In the genomic region with DNA sequence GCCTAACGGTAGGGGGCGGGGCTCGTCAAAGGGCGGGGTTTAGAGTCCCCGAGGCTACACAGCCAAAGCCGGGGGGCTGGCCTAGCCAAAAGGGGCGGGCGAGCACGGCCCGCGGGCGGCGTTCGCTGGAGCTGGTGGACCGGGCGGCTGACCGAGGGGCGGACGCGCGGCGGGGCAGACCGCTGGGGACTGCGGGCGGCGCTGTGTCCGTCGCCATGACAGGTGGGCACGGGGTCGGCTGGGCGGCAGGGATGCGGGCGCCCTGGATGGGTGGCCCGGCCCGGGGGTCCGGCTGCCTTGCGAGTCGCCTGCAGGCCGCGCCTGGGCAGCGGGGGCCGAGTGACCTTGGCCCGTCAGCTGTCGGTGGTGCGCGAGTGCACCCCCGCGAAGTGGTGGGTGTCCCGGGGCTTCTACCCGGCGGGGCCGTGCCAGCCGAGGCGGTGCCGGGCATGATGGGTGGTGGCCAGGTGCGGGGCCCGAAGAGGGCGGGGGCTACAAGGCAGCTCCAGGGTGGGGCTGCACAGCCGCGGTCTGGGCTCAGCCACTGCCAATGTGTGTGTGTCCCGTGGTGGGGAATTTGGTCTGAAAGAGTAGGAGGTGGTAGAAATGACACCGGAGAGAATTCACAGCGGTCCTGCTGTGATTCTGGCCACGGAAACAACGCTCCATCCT, we compare ENCODE assay signal across 1 cellular context.
A peak's percentile ranks its signal among the peaks of the same experiment; 100 is the strongest.
TF ChIP-seq lines count a peak whose summit lies in the region.

Gene CARD19, plus strand, starts transcription at position 87 of the 672 bp plus-strand sequence. Its CDS starts 129 bp downstream, at position 216.

TF ChIP-seq in HEK293, 187 proteins besides CTCF, POLR2A, EP300 and RAD21 (continued from another document and continues in another):
- TF ChIP-seq, protein P1, sequence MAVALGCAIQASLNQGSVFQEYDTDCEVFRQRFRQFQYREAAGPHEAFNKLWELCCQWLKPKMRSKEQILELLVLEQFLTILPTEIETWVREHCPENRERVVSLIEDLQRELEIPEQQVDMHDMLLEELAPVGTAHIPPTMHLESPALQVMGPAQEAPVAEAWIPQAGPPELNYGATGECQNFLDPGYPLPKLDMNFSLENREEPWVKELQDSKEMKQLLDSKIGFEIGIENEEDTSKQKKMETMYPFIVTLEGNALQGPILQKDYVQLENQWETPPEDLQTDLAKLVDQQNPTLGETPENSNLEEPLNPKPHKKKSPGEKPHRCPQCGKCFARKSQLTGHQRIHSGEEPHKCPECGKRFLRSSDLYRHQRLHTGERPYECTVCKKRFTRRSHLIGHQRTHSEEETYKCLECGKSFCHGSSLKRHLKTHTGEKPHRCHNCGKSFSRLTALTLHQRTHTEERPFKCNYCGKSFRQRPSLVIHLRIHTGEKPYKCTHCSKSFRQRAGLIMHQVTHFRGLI (tag by site-specific recombination; IDR thresholded peaks at IDR 0.05): peak; percentile 29; the same call in 1 of the 2 replicates
- TF ChIP-seq, protein P2, sequence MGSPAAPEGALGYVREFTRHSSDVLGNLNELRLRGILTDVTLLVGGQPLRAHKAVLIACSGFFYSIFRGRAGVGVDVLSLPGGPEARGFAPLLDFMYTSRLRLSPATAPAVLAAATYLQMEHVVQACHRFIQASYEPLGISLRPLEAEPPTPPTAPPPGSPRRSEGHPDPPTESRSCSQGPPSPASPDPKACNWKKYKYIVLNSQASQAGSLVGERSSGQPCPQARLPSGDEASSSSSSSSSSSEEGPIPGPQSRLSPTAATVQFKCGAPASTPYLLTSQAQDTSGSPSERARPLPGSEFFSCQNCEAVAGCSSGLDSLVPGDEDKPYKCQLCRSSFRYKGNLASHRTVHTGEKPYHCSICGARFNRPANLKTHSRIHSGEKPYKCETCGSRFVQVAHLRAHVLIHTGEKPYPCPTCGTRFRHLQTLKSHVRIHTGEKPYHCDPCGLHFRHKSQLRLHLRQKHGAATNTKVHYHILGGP (tag by site-specific recombination; IDR thresholded peaks at IDR 0.05): no peak
- TF ChIP-seq ZSCAN18 (tag by site-specific recombination; IDR thresholded peaks at IDR 0.05) (no peak), ZNF660 (tag by site-specific recombination; IDR thresholded peaks at IDR 0.05) (no peak), ZNF843 (tag by site-specific recombination; IDR thresholded peaks at IDR 0.05) (0 out of 2 replicates have a peak, but pooled peaks have one; percentile 12), ZNF324 (tag by site-specific recombination; IDR thresholded peaks at IDR 0.05) (no peak), WT1 (tag by site-specific recombination; IDR thresholded peaks at IDR 0.05) (no peak), GLIS2 (tag by site-specific recombination; IDR thresholded peaks at IDR 0.05) (peak; percentile 77), ZNF121 (tag by site-specific recombination; IDR thresholded peaks at IDR 0.05) (0 out of 2 replicates have a peak, but pooled peaks have one; percentile 10), ZNF596 (tag by site-specific recombination; IDR thresholded peaks at IDR 0.05) (peak; percentile 36; the same call in 1 of the 2 replicates), ZNF423 (tag by site-specific recombination; IDR thresholded peaks at IDR 0.05) (no peak), TCF7L2 (IDR thresholded peaks at IDR 0.05; ENCODE audit: borderline replicate concordance, low read depth, low read length) (no peak), SCRT2 (tag by site-specific recombination; IDR thresholded peaks at IDR 0.05) (no peak), IKZF3 (tag by site-specific recombination; IDR thresholded peaks at IDR 0.05) (no peak), ZNF23 (tag by site-specific recombination; IDR thresholded peaks at IDR 0.05; ENCODE audit: borderline replicate concordance) (no peak), SP7 (tag by site-specific recombination; IDR thresholded peaks at IDR 0.05) (no peak), ZNF600 (tag by site-specific recombination; IDR thresholded peaks at IDR 0.05) (no peak), ZNF350 (tag by site-specific recombination; IDR thresholded peaks at IDR 0.05) (no peak), ZNF530 (tag by site-specific recombination; IDR thresholded peaks at IDR 0.05; ENCODE audit: low read depth) (no peak), BCL11A (tag by site-specific recombination; IDR thresholded peaks at IDR 0.05; ENCODE audit: low read depth) (no peak), SP3 (tag by site-specific recombination; IDR thresholded peaks at IDR 0.05) (0 out of 2 replicates have a peak, but pooled peaks have one; percentile 0), HIC1 (tag by site-specific recombination; IDR thresholded peaks at IDR 0.05) (peak; percentile 69; the same call in 1 of the 2 replicates), MYNN (tag by site-specific recombination; IDR thresholded peaks at IDR 0.05; ENCODE audit: borderline replicate concordance) (no peak), ZNF76 (tag by site-specific recombination; IDR thresholded peaks at IDR 0.05; ENCODE audit: borderline replicate concordance, low read depth) (peak; percentile 36; the same call in 1 of the 2 replicates), ZNF510 (tag by site-specific recombination; IDR thresholded peaks at IDR 0.05; ENCODE audit: insufficient replicate concordance) (no peak), ZNF473 (tag by site-specific recombination; IDR thresholded peaks at IDR 0.05) (no peak), ZNF548 (tag by site-specific recombination; IDR thresholded peaks at IDR 0.05) (no peak), ZNF138 (tag by site-specific recombination; IDR thresholded peaks at IDR 0.05; ENCODE audit: borderline replicate concordance) (no peak), ZNF768 (tag by site-specific recombination; IDR thresholded peaks at IDR 0.05) (no peak), ZNF132 (tag by site-specific recombination; IDR thresholded peaks at IDR 0.05; ENCODE audit: borderline replicate concordance) (no peak), ZNF514 (tag by site-specific recombination; IDR thresholded peaks at IDR 0.05) (no peak), KLF7 (tag by site-specific recombination; IDR thresholded peaks at IDR 0.05; ENCODE audit: borderline replicate concordance) (0 out of 2 replicates have a peak, but pooled peaks have one; percentile 37)
- TF ChIP-seq, protein P3, sequence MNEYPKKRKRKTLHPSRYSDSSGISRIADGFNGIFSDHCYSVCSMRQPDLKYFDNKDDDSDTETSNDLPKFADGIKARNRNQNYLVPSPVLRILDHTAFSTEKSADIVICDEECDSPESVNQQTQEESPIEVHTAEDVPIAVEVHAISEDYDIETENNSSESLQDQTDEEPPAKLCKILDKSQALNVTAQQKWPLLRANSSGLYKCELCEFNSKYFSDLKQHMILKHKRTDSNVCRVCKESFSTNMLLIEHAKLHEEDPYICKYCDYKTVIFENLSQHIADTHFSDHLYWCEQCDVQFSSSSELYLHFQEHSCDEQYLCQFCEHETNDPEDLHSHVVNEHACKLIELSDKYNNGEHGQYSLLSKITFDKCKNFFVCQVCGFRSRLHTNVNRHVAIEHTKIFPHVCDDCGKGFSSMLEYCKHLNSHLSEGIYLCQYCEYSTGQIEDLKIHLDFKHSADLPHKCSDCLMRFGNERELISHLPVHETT (tag by site-specific recombination; IDR thresholded peaks at IDR 0.05): no peak
- TF ChIP-seq, protein P4, sequence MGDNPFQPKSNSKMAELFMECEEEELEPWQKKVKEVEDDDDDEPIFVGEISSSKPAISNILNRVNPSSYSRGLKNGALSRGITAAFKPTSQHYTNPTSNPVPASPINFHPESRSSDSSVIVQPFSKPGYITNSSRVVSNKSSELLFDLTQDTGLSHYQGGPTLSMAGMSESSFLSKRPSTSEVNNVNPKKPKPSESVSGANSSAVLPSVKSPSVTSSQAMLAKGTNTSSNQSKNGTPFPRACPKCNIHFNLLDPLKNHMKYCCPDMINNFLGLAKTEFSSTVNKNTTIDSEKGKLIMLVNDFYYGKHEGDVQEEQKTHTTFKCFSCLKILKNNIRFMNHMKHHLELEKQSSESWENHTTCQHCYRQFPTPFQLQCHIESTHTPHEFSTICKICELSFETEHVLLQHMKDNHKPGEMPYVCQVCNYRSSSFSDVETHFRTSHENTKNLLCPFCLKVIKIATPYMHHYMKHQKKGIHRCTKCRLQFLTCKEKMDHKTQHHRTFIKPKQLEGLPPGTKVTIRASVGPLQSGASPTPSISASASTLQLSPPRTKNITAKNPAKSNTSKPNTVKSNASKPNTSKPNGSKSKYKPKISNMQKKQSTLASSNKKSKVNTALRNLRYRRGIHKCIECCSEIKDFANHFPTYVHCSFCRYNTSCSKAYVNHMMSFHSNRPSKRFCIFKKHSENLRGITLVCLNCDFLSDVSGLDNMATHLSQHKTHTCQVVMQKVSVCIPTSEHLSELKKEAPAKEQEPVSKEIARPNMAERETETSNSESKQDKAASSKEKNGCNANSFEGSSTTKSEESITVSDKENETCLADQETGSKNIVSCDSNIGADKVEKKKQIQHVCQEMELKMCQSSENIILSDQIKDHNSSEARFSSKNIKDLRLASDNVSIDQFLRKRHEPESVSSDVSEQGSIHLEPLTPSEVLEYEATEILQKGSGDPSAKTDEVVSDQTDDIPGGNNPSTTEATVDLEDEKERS (tag by site-specific recombination; IDR thresholded peaks at IDR 0.05): no peak
- TF ChIP-seq, protein P5, sequence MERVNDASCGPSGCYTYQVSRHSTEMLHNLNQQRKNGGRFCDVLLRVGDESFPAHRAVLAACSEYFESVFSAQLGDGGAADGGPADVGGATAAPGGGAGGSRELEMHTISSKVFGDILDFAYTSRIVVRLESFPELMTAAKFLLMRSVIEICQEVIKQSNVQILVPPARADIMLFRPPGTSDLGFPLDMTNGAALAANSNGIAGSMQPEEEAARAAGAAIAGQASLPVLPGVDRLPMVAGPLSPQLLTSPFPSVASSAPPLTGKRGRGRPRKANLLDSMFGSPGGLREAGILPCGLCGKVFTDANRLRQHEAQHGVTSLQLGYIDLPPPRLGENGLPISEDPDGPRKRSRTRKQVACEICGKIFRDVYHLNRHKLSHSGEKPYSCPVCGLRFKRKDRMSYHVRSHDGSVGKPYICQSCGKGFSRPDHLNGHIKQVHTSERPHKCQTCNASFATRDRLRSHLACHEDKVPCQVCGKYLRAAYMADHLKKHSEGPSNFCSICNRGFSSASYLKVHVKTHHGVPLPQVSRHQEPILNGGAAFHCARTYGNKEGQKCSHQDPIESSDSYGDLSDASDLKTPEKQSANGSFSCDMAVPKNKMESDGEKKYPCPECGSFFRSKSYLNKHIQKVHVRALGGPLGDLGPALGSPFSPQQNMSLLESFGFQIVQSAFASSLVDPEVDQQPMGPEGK (tag by site-specific recombination; IDR thresholded peaks at IDR 0.05): peak; percentile 56
- TF ChIP-seq, protein P6, sequence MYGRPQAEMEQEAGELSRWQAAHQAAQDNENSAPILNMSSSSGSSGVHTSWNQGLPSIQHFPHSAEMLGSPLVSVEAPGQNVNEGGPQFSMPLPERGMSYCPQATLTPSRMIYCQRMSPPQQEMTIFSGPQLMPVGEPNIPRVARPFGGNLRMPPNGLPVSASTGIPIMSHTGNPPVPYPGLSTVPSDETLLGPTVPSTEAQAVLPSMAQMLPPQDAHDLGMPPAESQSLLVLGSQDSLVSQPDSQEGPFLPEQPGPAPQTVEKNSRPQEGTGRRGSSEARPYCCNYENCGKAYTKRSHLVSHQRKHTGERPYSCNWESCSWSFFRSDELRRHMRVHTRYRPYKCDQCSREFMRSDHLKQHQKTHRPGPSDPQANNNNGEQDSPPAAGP (tag by site-specific recombination; IDR thresholded peaks at IDR 0.05): peak; percentile 38; the same call in 1 of the 2 replicates
- TF ChIP-seq, protein P7, sequence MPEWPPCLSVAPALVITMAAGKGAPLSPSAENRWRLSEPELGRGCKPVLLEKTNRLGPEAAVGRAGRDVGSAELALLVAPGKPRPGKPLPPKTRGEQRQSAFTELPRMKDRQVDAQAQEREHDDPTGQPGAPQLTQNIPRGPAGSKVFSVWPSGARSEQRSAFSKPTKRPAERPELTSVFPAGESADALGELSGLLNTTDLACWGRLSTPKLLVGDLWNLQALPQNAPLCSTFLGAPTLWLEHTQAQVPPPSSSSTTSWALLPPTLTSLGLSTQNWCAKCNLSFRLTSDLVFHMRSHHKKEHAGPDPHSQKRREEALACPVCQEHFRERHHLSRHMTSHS (tag by site-specific recombination; IDR thresholded peaks at IDR 0.05): no peak
- TF ChIP-seq, protein P8, sequence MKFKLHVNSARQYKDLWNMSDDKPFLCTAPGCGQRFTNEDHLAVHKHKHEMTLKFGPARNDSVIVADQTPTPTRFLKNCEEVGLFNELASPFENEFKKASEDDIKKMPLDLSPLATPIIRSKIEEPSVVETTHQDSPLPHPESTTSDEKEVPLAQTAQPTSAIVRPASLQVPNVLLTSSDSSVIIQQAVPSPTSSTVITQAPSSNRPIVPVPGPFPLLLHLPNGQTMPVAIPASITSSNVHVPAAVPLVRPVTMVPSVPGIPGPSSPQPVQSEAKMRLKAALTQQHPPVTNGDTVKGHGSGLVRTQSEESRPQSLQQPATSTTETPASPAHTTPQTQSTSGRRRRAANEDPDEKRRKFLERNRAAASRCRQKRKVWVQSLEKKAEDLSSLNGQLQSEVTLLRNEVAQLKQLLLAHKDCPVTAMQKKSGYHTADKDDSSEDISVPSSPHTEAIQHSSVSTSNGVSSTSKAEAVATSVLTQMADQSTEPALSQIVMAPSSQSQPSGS (tag by site-specific recombination; IDR thresholded peaks at IDR 0.05; ENCODE audit: low read depth): no peak
- TF ChIP-seq, protein P9, sequence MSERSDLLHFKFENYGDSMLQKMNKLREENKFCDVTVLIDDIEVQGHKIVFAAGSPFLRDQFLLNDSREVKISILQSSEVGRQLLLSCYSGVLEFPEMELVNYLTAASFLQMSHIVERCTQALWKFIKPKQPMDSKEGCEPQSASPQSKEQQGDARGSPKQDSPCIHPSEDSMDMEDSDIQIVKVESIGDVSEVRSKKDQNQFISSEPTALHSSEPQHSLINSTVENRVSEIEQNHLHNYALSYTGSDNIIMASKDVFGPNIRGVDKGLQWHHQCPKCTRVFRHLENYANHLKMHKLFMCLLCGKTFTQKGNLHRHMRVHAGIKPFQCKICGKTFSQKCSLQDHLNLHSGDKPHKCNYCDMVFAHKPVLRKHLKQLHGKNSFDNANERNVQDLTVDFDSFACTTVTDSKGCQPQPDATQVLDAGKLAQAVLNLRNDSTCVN (tag by site-specific recombination; optimal IDR thresholded peaks at IDR 0.05): peak; percentile 59
